In genomic region chr2:20533993-20534591, GRCh38 we compare ENCODE assay signal across 18 cellular contexts.
DNase-seq lines count a peak whose midpoint lies in the region; ATAC-seq and TF ChIP-seq lines count a peak whose summit lies in the region.
"Had no signal": no experiment of that assay in that cellular context is flagged by ENCODE, and none has a peak within 500 bp of the region (broad histone marks: within the 10 kb centered on the region; RNA-seq: fewer than 3 reads in every experiment).

No MANE protein-coding gene starts in this region.

- H2AFZ ChIP-seq in GM23338 = 0 out of 2 replicates have a peak overlapping the region, but pooled peaks have one; percentile 47
- no peak overlapping the region for H2AFZ ChIP-seq in neural progenitor cell (replicated peaks)

- H3K27ac ChIP-seq in BLaER1 = no peak overlapping the region
- H3K27ac ChIP-seq in GM23338 (ENCODE audit: low read depth) = no peak overlapping the region
- H3K27ac ChIP-seq in neural progenitor cell = no peak overlapping the region

- H3K9me3 ChIP-seq in BLaER1 = no peaks in the 10 kb centered on the region
- no peaks in the 10 kb centered on the region for H3K9me3 ChIP-seq in neural progenitor cell (ENCODE audit: low read depth)

- H3K4me3 ChIP-seq in BLaER1 = no peak overlapping the region
- no peak overlapping the region for H3K4me3 ChIP-seq in GM23338
- H3K4me3 ChIP-seq in neural progenitor cell = no peak overlapping the region

- TF ChIP-seq CTCF in GM23338 (conservative IDR thresholded peaks at IDR 0.05; ENCODE audit: low read depth in 2 of 2) = no peak
- no peak for TF ChIP-seq CTCF in neural progenitor cell (IDR thresholded peaks at IDR 0.05)

- H3K36me3 Mint-ChIP-seq in GM23338 (ENCODE audit: low read depth) = peaks cover 2% of the 10 kb centered on the region; the same call in 1 of the 3 replicates
- peaks cover 2% of the 10 kb centered on the region for H3K36me3 Mint-ChIP-seq in central memory CD8-positive, alpha-beta T cell (ENCODE audit: insufficient read depth)
- H3K36me3 Mint-ChIP-seq in neural progenitor cell = no peaks in the 10 kb centered on the region
- H3K36me3 Mint-ChIP-seq in T-cell = no peaks in the 10 kb centered on the region
- H3K36me3 Mint-ChIP-seq in activated CD4-positive, alpha-beta memory T cell treated with anti-CD3 and anti-CD28 coated beads, Interleukin-2, amount 10 ng/mL, durations not matched to agents 7 days and 5 days (ENCODE audit: low read depth) = no peaks in the 10 kb centered on the region
- H3K36me3 Mint-ChIP-seq: CD14-positive monocyte had no signal

- no peak for DNase-seq in GM23338 (ENCODE audit: low spot score)
- no peak for DNase-seq in central memory CD8-positive, alpha-beta T cell (ENCODE audit: low spot score in 2 of 2)
- no peak for DNase-seq in neural progenitor cell (ENCODE audit: low spot score)
- no peak for DNase-seq in T-cell
- DNase-seq in activated CD4-positive, alpha-beta memory T cell treated with anti-CD3 and anti-CD28 coated beads, Interleukin-2, amount 10 ng/mL, durations not matched to agents 7 days and 5 days = no peak
- no peak for DNase-seq in cortex of kidney (lab: John Stamatoyannopoulos, UW)
- DNase-seq: DMS153; GF-D8; GOT3; KG1; MV-4-11; NCI-H187 treated with DMSO at 0.1 percent for 48 hours; NCI-H446; NCI-H526 treated with DMSO at 0.1 percent for 48 hours; NK-92 treated with Interleukin-12 subunit alpha and Interleukin-12 subunit beta, amount 100 ng/mL, for 24 hours had no signal

- H3K79me2 ChIP-seq in GM23338 (replicated peaks; ENCODE audit: insufficient read depth) (no peaks in the 10 kb centered on the region), neural progenitor cell (ENCODE audit: low read depth) (no peaks in the 10 kb centered on the region)

- peaks cover 95% of the 10 kb centered on the region for H3K4me1 ChIP-seq in BLaER1
- peaks cover 18% of the 10 kb centered on the region for H3K4me1 ChIP-seq in GM23338 (ENCODE audit: insufficient read depth)
- peaks cover 31% of the 10 kb centered on the region for H3K4me1 ChIP-seq in neural progenitor cell

- peak overlapping the region; percentile 59 for H3K4me2 ChIP-seq in BLaER1
- H3K4me2 ChIP-seq in GM23338 = no peak overlapping the region
- H3K4me2 ChIP-seq in neural progenitor cell = no peak overlapping the region

- CTCF ChIA-PET in T-cell (lab: Charles Lee) = no interaction called here
- CTCF ChIA-PET in activated CD4-positive, alpha-beta memory T cell treated with anti-CD3 and anti-CD28 coated beads, Interleukin-2, amount 10 ng/mL, durations not matched to agents 7 days and 5 days (lab: Charles Lee) = no interaction called here

- H3K9me3 Mint-ChIP-seq in GM23338 (no peaks in the 10 kb centered on the region), neural progenitor cell (no peaks in the 10 kb centered on the region), T-cell (no peaks in the 10 kb centered on the region)
- no peaks in the 10 kb centered on the region for H3K9me3 Mint-ChIP-seq in central memory CD8-positive, alpha-beta T cell
- H3K9me3 Mint-ChIP-seq in activated CD4-positive, alpha-beta memory T cell treated with anti-CD3 and anti-CD28 coated beads, Interleukin-2, amount 10 ng/mL, durations not matched to agents 7 days and 5 days = no peaks in the 10 kb centered on the region
- H3K9me3 Mint-ChIP-seq: CD14-positive monocyte had no signal

- H3K27me3 Mint-ChIP-seq in GM23338 (ENCODE audit: insufficient read depth, low read depth, poor library complexity) (peaks cover 21% of the 10 kb centered on the region), neural progenitor cell (ENCODE audit: insufficient read depth, low read depth) (peaks cover 25% of the 10 kb centered on the region), T-cell (peaks cover 0 to 2% of the 10 kb centered on the region in 2 donors)
- H3K27me3 Mint-ChIP-seq in central memory CD8-positive, alpha-beta T cell = peaks cover 27% of the 10 kb centered on the region
- H3K27me3 Mint-ChIP-seq in activated CD4-positive, alpha-beta memory T cell treated with anti-CD3 and anti-CD28 coated beads, Interleukin-2, amount 10 ng/mL, durations not matched to agents 7 days and 5 days = peaks cover 4% of the 10 kb centered on the region

- H3K27ac Mint-ChIP-seq in GM23338 (no peak overlapping the region), neural progenitor cell (peak overlapping the region; percentile 92), T-cell (no peak overlapping the region)
- no peak overlapping the region for H3K27ac Mint-ChIP-seq in central memory CD8-positive, alpha-beta T cell (ENCODE audit: low read depth)
- H3K27ac Mint-ChIP-seq in activated CD4-positive, alpha-beta memory T cell treated with anti-CD3 and anti-CD28 coated beads, Interleukin-2, amount 10 ng/mL, durations not matched to agents 7 days and 5 days = no peak overlapping the region
- H3K27ac Mint-ChIP-seq: CD14-positive monocyte had no signal

- H3K4me1 Mint-ChIP-seq in GM23338 (peaks cover 35% of the 10 kb centered on the region), neural progenitor cell (peaks cover 66% of the 10 kb centered on the region), T-cell (no peaks in the 10 kb centered on the region)
- H3K4me1 Mint-ChIP-seq in central memory CD8-positive, alpha-beta T cell = no peaks in the 10 kb centered on the region
- H3K4me1 Mint-ChIP-seq in activated CD4-positive, alpha-beta memory T cell treated with anti-CD3 and anti-CD28 coated beads, Interleukin-2, amount 10 ng/mL, durations not matched to agents 7 days and 5 days = peaks cover under 1% of the 10 kb centered on the region
- H3K4me1 Mint-ChIP-seq: CD14-positive monocyte had no signal

- H3F3A ChIP-seq in GM23338 (replicated peaks; ENCODE audit: low read depth) (no peaks in the 10 kb centered on the region), neural progenitor cell (ENCODE audit: low read depth) (peaks cover 8% of the 10 kb centered on the region)

- no peaks in the 10 kb centered on the region for H3K9me2 ChIP-seq in GM23338 (ENCODE audit: insufficient read depth)

- H3K4me3 Mint-ChIP-seq in GM23338 = no peak overlapping the region
- H3K4me3 Mint-ChIP-seq in central memory CD8-positive, alpha-beta T cell = no peak overlapping the region
- no peak overlapping the region for H3K4me3 Mint-ChIP-seq in neural progenitor cell
- H3K4me3 Mint-ChIP-seq in T-cell = no peak overlapping the region
- no peak overlapping the region for H3K4me3 Mint-ChIP-seq in activated CD4-positive, alpha-beta memory T cell treated with anti-CD3 and anti-CD28 coated beads, Interleukin-2, amount 10 ng/mL, durations not matched to agents 7 days and 5 days
- H3K4me3 Mint-ChIP-seq: CD14-positive monocyte had no signal

- no peaks in the 10 kb centered on the region for H3K36me3 ChIP-seq in BLaER1
- no peaks in the 10 kb centered on the region for H3K36me3 ChIP-seq in GM23338 (ENCODE audit: insufficient read depth)
- no peaks in the 10 kb centered on the region for H3K36me3 ChIP-seq in neural progenitor cell

- H3K27me3 ChIP-seq in BLaER1 (no peaks in the 10 kb centered on the region), GM23338 (ENCODE audit: insufficient read depth) (no peaks in the 10 kb centered on the region), neural progenitor cell (no peaks in the 10 kb centered on the region)

- H4K20me1 ChIP-seq in BLaER1 = no peaks in the 10 kb centered on the region
- no peaks in the 10 kb centered on the region for H4K20me1 ChIP-seq in GM23338 (replicated peaks; ENCODE audit: insufficient read depth)
- no peaks in the 10 kb centered on the region for H4K20me1 ChIP-seq in neural progenitor cell (ENCODE audit: low read depth)

- ATAC-seq in GM23338 = no peak
- peak; percentile 9 for ATAC-seq in central memory CD8-positive, alpha-beta T cell (replicated peaks; ENCODE audit: extremely low read depth, poor library complexity, severe bottlenecking)
- ATAC-seq in T-cell (replicated peaks in 1 of 4) = no peak
- ATAC-seq in GM19023 (IDR thresholded peaks at IDR 0.05; ENCODE audit: unreplicated experiment) = no peak

- POLR2A ChIA-PET in T-cell (lab: Charles Lee) = no interaction called here
- POLR2A ChIA-PET in activated CD4-positive, alpha-beta memory T cell treated with anti-CD3 and anti-CD28 coated beads, Interleukin-2, amount 10 ng/mL, durations not matched to agents 7 days and 5 days (lab: Charles Lee) = no interaction called here

- H3K9ac ChIP-seq in BLaER1 (no peak overlapping the region), neural progenitor cell (no peak overlapping the region)

TF ChIP-seq in GM23338, 12 proteins besides CTCF, POLR2A, EP300 and RAD21 (continues in another document):
- TF ChIP-seq ETS1 (IDR thresholded peaks at IDR 0.05) (no peak), ZNF331 (CRISPR knock-in tag; IDR thresholded peaks at IDR 0.05; ENCODE audit: low read depth) (no peak)
